8 cellular contexts compared by ENCODE assay signal in genomic region chr5:180315762-180316212, GRCh38. TPM values are rescaled to one million over a fixed set of nuclear protein-coding genes. Genes with fewer than 3 reads are reported as not detected.
DNase-seq lines count a peak whose midpoint lies in the region; ATAC-seq and TF ChIP-seq lines count a peak whose summit lies in the region.

No MANE protein-coding gene starts in this region.

- peaks cover 4% of the 10 kb centered on the region for H3K4me1 Mint-ChIP-seq in activated CD8-positive, alpha-beta memory T cell treated with anti-CD3 and anti-CD28 coated beads, Interleukin-2, amount 10 ng/mL, durations not matched to agents 7 days and 5 days
- no peaks in the 10 kb centered on the region for H3K4me1 Mint-ChIP-seq in natural killer cell treated with Interleukin-12 subunit alpha and Interleukin-12 subunit beta and Interleukin-15 and Interleukin-18, amount 100 ng/mL, for 72 hours (ENCODE audit: low read depth in 2 of 2)

- H3K36me3 Mint-ChIP-seq in activated CD8-positive, alpha-beta memory T cell treated with anti-CD3 and anti-CD28 coated beads, Interleukin-2, amount 10 ng/mL, durations not matched to agents 7 days and 5 days: no peaks in the 10 kb centered on the region
- H3K36me3 Mint-ChIP-seq in natural killer cell treated with Interleukin-12 subunit alpha and Interleukin-12 subunit beta and Interleukin-15 and Interleukin-18, amount 100 ng/mL, for 72 hours: no peaks in the 10 kb centered on the region

- H3K27me3 Mint-ChIP-seq in activated CD8-positive, alpha-beta memory T cell treated with anti-CD3 and anti-CD28 coated beads, Interleukin-2, amount 10 ng/mL, durations not matched to agents 7 days and 5 days: no peaks in the 10 kb centered on the region
- H3K27me3 Mint-ChIP-seq in natural killer cell treated with Interleukin-12 subunit alpha and Interleukin-12 subunit beta and Interleukin-15 and Interleukin-18, amount 100 ng/mL, for 72 hours: peaks cover 0 to 12% of the 10 kb centered on the region in 2 donors

- H3K27ac Mint-ChIP-seq in activated CD8-positive, alpha-beta memory T cell treated with anti-CD3 and anti-CD28 coated beads, Interleukin-2, amount 10 ng/mL, durations not matched to agents 7 days and 5 days: no peak overlapping the region
- H3K27ac Mint-ChIP-seq in natural killer cell treated with Interleukin-12 subunit alpha and Interleukin-12 subunit beta and Interleukin-15 and Interleukin-18, amount 100 ng/mL, for 72 hours: no peak overlapping the region

- H3K9me3 Mint-ChIP-seq in activated CD8-positive, alpha-beta memory T cell treated with anti-CD3 and anti-CD28 coated beads, Interleukin-2, amount 10 ng/mL, durations not matched to agents 7 days and 5 days (ENCODE audit: low read depth): no peaks in the 10 kb centered on the region
- no peaks in the 10 kb centered on the region for H3K9me3 Mint-ChIP-seq in natural killer cell treated with Interleukin-12 subunit alpha and Interleukin-12 subunit beta and Interleukin-15 and Interleukin-18, amount 100 ng/mL, for 72 hours

- peak; percentile 40 for TF ChIP-seq CTCF in epithelial cell of esophagus (IDR thresholded peaks at IDR 0.05; ENCODE audit: insufficient read depth, low read depth, low read length, missing control alignments)

- no peak overlapping the region for H3K4me3 Mint-ChIP-seq in activated CD8-positive, alpha-beta memory T cell treated with anti-CD3 and anti-CD28 coated beads, Interleukin-2, amount 10 ng/mL, durations not matched to agents 7 days and 5 days
- no peak overlapping the region for H3K4me3 Mint-ChIP-seq in natural killer cell treated with Interleukin-12 subunit alpha and Interleukin-12 subunit beta and Interleukin-15 and Interleukin-18, amount 100 ng/mL, for 72 hours

- ATAC-seq in activated CD8-positive, alpha-beta memory T cell treated with anti-CD3 and anti-CD28 coated beads, Interleukin-2, amount 10 ng/mL, durations not matched to agents 7 days and 5 days: peak; percentile 52
- peak; percentile 63 to 72 for ATAC-seq in natural killer cell treated with Interleukin-12 subunit alpha and Interleukin-12 subunit beta and Interleukin-15 and Interleukin-18, amount 100 ng/mL, for 72 hours
- no peak for ATAC-seq in HG03457 (IDR thresholded peaks at IDR 0.05; ENCODE audit: unreplicated experiment)

- CTCF ChIA-PET in activated CD8-positive, alpha-beta memory T cell treated with anti-CD3 and anti-CD28 coated beads, Interleukin-2, amount 10 ng/mL, durations not matched to agents 7 days and 5 days (lab: Charles Lee): interaction anchor here (0.8 to 5.3 kb wide), 24 partner anchors 8 to 337 kb away, joined by 3 to 147 read pairs (median 4); partner anchors contain the start of gene MAPK9

- H3K4me3 ChIP-seq in epithelial cell of esophagus (ENCODE audit: low read length): no peak overlapping the region

- DNase-seq in DMS 273 treated with DMSO at 0.1 percent for 48 hours (lab: John Stamatoyannopoulos, UW) (peak; percentile 59), H4 (ENCODE audit: low spot score) (peak; percentile 67), NCI-H2196 treated with DMSO at 0.1 percent for 48 hours (lab: John Stamatoyannopoulos, UW; ENCODE audit: unreplicated experiment) (peak; percentile 16), epithelial cell of esophagus (ENCODE audit: low read depth) (no peak)
- peak; percentile 77 for DNase-seq in activated CD8-positive, alpha-beta memory T cell treated with anti-CD3 and anti-CD28 coated beads, Interleukin-2, amount 10 ng/mL, durations not matched to agents 7 days and 5 days
- DNase-seq in natural killer cell treated with Interleukin-12 subunit alpha and Interleukin-12 subunit beta and Interleukin-15 and Interleukin-18, amount 100 ng/mL, for 72 hours (ENCODE audit: low spot score): peak; percentile 77
- DNase-seq in stimulated activated naive CD4-positive, alpha-beta T cell treated with Interleukin-2 at 50 U/mL for 16 hours (lab: John Stamatoyannopoulos, UW): peak; percentile 55

RNA-seq across cellular contexts. Expression of gene MAPK9, which starts 23.9 kb away (rescaled TPM):
- 30.2 and 34.3 TPM in 2 replicates for total RNA-seq in H4 (2014; rRNA removed; shearing (Covaris generic))
- 10 to 100 TPM; 40.9 to 44.4 TPM for total RNA-seq in activated CD8-positive, alpha-beta memory T cell treated with anti-CD3 and anti-CD28 coated beads, Interleukin-2, amount 10 ng/mL, durations not matched to agents 7 days and 5 days
- total RNA-seq in natural killer cell treated with Interleukin-12 subunit alpha and Interleukin-12 subunit beta and Interleukin-15 and Interleukin-18, amount 100 ng/mL, for 72 hours: 10 to 100 TPM; 41.2 to 47.0 TPM

RNA-seq across cellular contexts. Expression of gene GFPT2, which starts 37.3 kb away (rescaled TPM):
- total RNA-seq in H4 (2014; rRNA removed; shearing (Covaris generic)): 16.4 and 18.8 TPM in 2 replicates
- under 1 TPM; 0.15 to 0.37 TPM for total RNA-seq in activated CD8-positive, alpha-beta memory T cell treated with anti-CD3 and anti-CD28 coated beads, Interleukin-2, amount 10 ng/mL, durations not matched to agents 7 days and 5 days
- total RNA-seq in natural killer cell treated with Interleukin-12 subunit alpha and Interleukin-12 subunit beta and Interleukin-15 and Interleukin-18, amount 100 ng/mL, for 72 hours: under 1 TPM in 1 of 2 donors, not detected in 1; 0.29 TPM

Comparison
In these comparisons a context has a peak if more than half of its experiments do, and no peak if none do; other contexts are left out.
1. RNA of gene GFPT2, which starts 37.3 kb away (total RNA-seq): 16.4 to 18.8 TPM in H4; 0.29 TPM in natural killer cell treated with Interleukin-12 subunit alpha and Interleukin-12 subunit beta and Interleukin-15 and Interleukin-18, amount 100 ng/mL, for 72 hours and 0.15 to 0.37 TPM in activated CD8-positive, alpha-beta memory T cell treated with anti-CD3 and anti-CD28 coated beads, Interleukin-2, amount 10 ng/mL, durations not matched to agents 7 days and 5 days; every median in the first group is over 10 times any median in the second.